ENCODE assay signal across 13 cellular contexts in genomic region chr13:69683921-69684663, GRCh38.
DNase-seq lines count a peak whose midpoint lies in the region; ATAC-seq, FAIRE-seq and TF ChIP-seq lines count a peak whose summit lies in the region.
"Had no signal": no experiment of that assay in that cellular context is flagged by ENCODE, and none has a peak within 500 bp of the region (broad histone marks: within the 10 kb centered on the region; RNA-seq: fewer than 3 reads in every experiment).

No MANE protein-coding gene starts in this region.

- H2AFZ ChIP-seq in HepG2 (ENCODE audit: low read length), result no peak overlapping the region
- H2AFZ ChIP-seq: GM23338 had no signal

- POLR2A ChIA-PET in HepG2 (lab: Yijun Ruan, JAX), result no interaction called here

- H3K27ac Mint-ChIP-seq in nephron, result peak overlapping the region; percentile 56 to 89 (median 61)
- H3K27ac Mint-ChIP-seq: GM23338 had no signal

- TF ChIP-seq EP300 in HepG2 (IDR thresholded peaks at IDR 0.05; ENCODE audit: low read depth in 2 of 2, low read length in 2 of 2) (no peak), HepG2 (CRISPR knock-in tag; IDR thresholded peaks at IDR 0.05; ENCODE audit: borderline replicate concordance) (no peak)

- H3K4me1 ChIP-seq in HepG2 (ENCODE audit: insufficient read depth, low read length), result no peaks in the 10 kb centered on the region
- no peaks in the 10 kb centered on the region for H3K4me1 ChIP-seq in adrenal gland (replicated peaks in 1 of 2)
- H3K4me1 ChIP-seq: transverse colon had no signal

- TF ChIP-seq RAD21 in HepG2 (CRISPR knock-in tag; IDR thresholded peaks at IDR 0.05), result no peak

- no peak overlapping the region for H3K4me3 Mint-ChIP-seq in nephron
- H3K4me3 Mint-ChIP-seq: GM23338 had no signal

- no peak overlapping the region for H3K9ac ChIP-seq in HepG2 (ENCODE audit: insufficient read depth, low read depth, low read length)

- no peak for TF ChIP-seq CTCF in nephron (IDR thresholded peaks at IDR 0.05; ENCODE audit: unreplicated experiment in 3 of 3)
- no peak for TF ChIP-seq CTCF in HepG2 (CRISPR knock-in tag; IDR thresholded peaks at IDR 0.05)
- no peak for TF ChIP-seq CTCF in adrenal gland (IDR thresholded peaks at IDR 0.05)

- no TSS peak for BruUV-seq in HepG2 (replicated peaks; lab: Mats Ljungman, UMichigan)

- H3K36me3 ChIP-seq in HepG2 (replicated peaks in 1 of 2; ENCODE audit: control insufficient read depth in 1 of 2, insufficient read depth in 2 of 2, low read length in 2 of 2) (no peaks in the 10 kb centered on the region), adrenal gland (replicated peaks in 1 of 2) (no peaks in the 10 kb centered on the region)
- H3K36me3 ChIP-seq: transverse colon had no signal

- ATAC-seq in GM19023 (IDR thresholded peaks at IDR 0.05; ENCODE audit: unreplicated experiment) (peak; percentile 65), HG02759 (IDR thresholded peaks at IDR 0.05; ENCODE audit: unreplicated experiment) (peak; percentile 78), HepG2 (no peak)
- ATAC-seq: GM23338 had no signal

- no peaks in the 10 kb centered on the region for H3K27me3 Mint-ChIP-seq in nephron (ENCODE audit: low read depth)

- H3K4me3 ChIP-seq in HepG2 (replicated peaks in 1 of 3; ENCODE audit: insufficient read depth in 1 of 3, low read depth in 2 of 3, low read length in 3 of 3) (no peak overlapping the region), adrenal gland (no peak overlapping the region)
- H3K4me3 ChIP-seq: GM23338, transverse colon had no signal

- H3K9me3 ChIP-seq in HepG2 (ENCODE audit: low read length), result no peaks in the 10 kb centered on the region
- H3K9me3 ChIP-seq in adrenal gland (replicated peaks in 1 of 3), result no peaks in the 10 kb centered on the region
- H3K9me3 ChIP-seq: transverse colon had no signal

- H3K27me3 ChIP-seq in HepG2 (ENCODE audit: control insufficient read depth in 1 of 2, insufficient read depth in 2 of 2, low read length in 2 of 2), result no peaks in the 10 kb centered on the region
- no peaks in the 10 kb centered on the region for H3K27me3 ChIP-seq in adrenal gland
- H3K27me3 ChIP-seq: transverse colon had no signal

- H3K4me2 ChIP-seq in HepG2 (ENCODE audit: low read depth, low read length), result no peak overlapping the region
- H3K4me2 ChIP-seq: GM23338 had no signal

- H3K36me3 Mint-ChIP-seq in nephron (ENCODE audit: low read depth), result no peaks in the 10 kb centered on the region

- in situ Hi-C loops in HepG2 (cut with HindIII; ENCODE audit: extremely low pct_ligation_motif_present, low pct_unique_long_range_greater_than_20kb), result no loop called here

- H3K9me3 Mint-ChIP-seq in nephron, result no peaks in the 10 kb centered on the region

- no peaks in the 10 kb centered on the region for H3K4me1 Mint-ChIP-seq in nephron

- FAIRE-seq in HepG2 (lab: Jason Lieb, UNC), result no peak

- H4K20me1 ChIP-seq in HepG2 (ENCODE audit: insufficient read depth, low read length), result no peaks in the 10 kb centered on the region

- H3K27ac ChIP-seq in HepG2 (ENCODE audit: extremely low read length, insufficient read depth, low read length), result no peak overlapping the region
- no peak overlapping the region for H3K27ac ChIP-seq in adrenal gland
- H3K27ac ChIP-seq: transverse colon had no signal

- CTCF ChIA-PET in HepG2 (lab: Yijun Ruan, JAX; ENCODE audit: low intra/inter-chr PET ratio, low total read pairs), result no interaction called here

- no peak for TF ChIP-seq POLR2A in HepG2 (IDR thresholded peaks at IDR 0.05; ENCODE audit: insufficient read depth in 1 of 2, low read depth in 2 of 2, low read length in 2 of 2)
- TF ChIP-seq POLR2A in adrenal gland (IDR thresholded peaks at IDR 0.05), result no peak

- intact Hi-C loops in HepG2 (cut with micrococcal nuclease; ENCODE audit: unreplicated experiment) (no loop called here), adrenal gland (cut with DNase I) (no loop called here)

- DNase-seq in NCI-H510A (lab: John Stamatoyannopoulos, UW) (peak; percentile 10), foreskin melanocyte (no peak), C1 segment of cervical spinal cord (lab: John Stamatoyannopoulos, UW) (no peak), HepG2 (ENCODE audit: low spot score) (no peak), adrenal gland (no peak)
- DNase-seq: amniotic stem cell, mesenchymal stem cell, T-helper 1 cell, transverse colon had no signal

- 1% methylated on average over 3 of the region's 3 CpGs for WGBS in HepG2 (ENCODE audit: low lambda C conversion rate)
- WGBS in adrenal gland, 4 donors, result 61 to 69% (median 64%) methylated on average over 3 of the region's 3 CpGs

- no peaks in the 10 kb centered on the region for H3K79me2 ChIP-seq in HepG2 (ENCODE audit: insufficient read depth, low read length)

TF ChIP-seq in HepG2, 621 proteins besides CTCF, POLR2A, EP300 and RAD21:
- TF ChIP-seq ZNF614 (CRISPR knock-in tag; IDR thresholded peaks at IDR 0.05; ENCODE audit: borderline replicate concordance), result no peak
- no peak for TF ChIP-seq ZSCAN21 (CRISPR knock-in tag; IDR thresholded peaks at IDR 0.05; ENCODE audit: borderline replicate concordance)
- no peak for TF ChIP-seq KDM3A (CRISPR knock-in tag; IDR thresholded peaks at IDR 0.05; ENCODE audit: low read depth)
- no peak for TF ChIP-seq ZNF274 (CRISPR knock-in tag; IDR thresholded peaks at IDR 0.05)
- no peak for TF ChIP-seq DPF2 (CRISPR knock-in tag; IDR thresholded peaks at IDR 0.05; ENCODE audit: borderline replicate concordance, low read depth)
- no peak for TF ChIP-seq ZIK1 (CRISPR knock-in tag; IDR thresholded peaks at IDR 0.05; ENCODE audit: borderline replicate concordance, low read depth)
- TF ChIP-seq ZKSCAN8 (CRISPR knock-in tag; IDR thresholded peaks at IDR 0.05; ENCODE audit: borderline replicate concordance), result no peak
- TF ChIP-seq PHF5A (CRISPR knock-in tag; IDR thresholded peaks at IDR 0.05; ENCODE audit: low read depth, unreplicated experiment), result no peak
- no peak for TF ChIP-seq ZNF530 (CRISPR knock-in tag; IDR thresholded peaks at IDR 0.05; ENCODE audit: low read depth)
- TF ChIP-seq HOXD1 (CRISPR knock-in tag; IDR thresholded peaks at IDR 0.05), result no peak
- no peak for TF ChIP-seq MTF1 (CRISPR knock-in tag; IDR thresholded peaks at IDR 0.05)
- no peak for TF ChIP-seq ZNF672 (CRISPR knock-in tag; IDR thresholded peaks at IDR 0.05)
- TF ChIP-seq MLXIP (CRISPR knock-in tag; IDR thresholded peaks at IDR 0.05; ENCODE audit: borderline replicate concordance), result no peak
- no peak for TF ChIP-seq SRY (CRISPR knock-in tag; IDR thresholded peaks at IDR 0.05)
- TF ChIP-seq ZFP36L1 (CRISPR knock-in tag; IDR thresholded peaks at IDR 0.05), result no peak
- no peak for TF ChIP-seq MTERF4 (CRISPR knock-in tag; IDR thresholded peaks at IDR 0.05)
